10 cellular contexts compared by ENCODE assay signal in genomic region chr4:113758361-113758760, GRCh38. TPM values are rescaled to one million over a fixed set of nuclear protein-coding genes. Genes with fewer than 3 reads are reported as not detected.
A peak's percentile ranks its signal among the peaks of the same experiment; 100 is the strongest.
DNase-seq lines count a peak whose midpoint lies in the region; ATAC-seq and TF ChIP-seq lines count a peak whose summit lies in the region.
"Had no signal": no experiment of that assay in that cellular context is flagged by ENCODE, and none has a peak within 500 bp of the region (broad histone marks: within the 10 kb centered on the region; RNA-seq: fewer than 3 reads in every experiment).

No MANE protein-coding gene starts in this region.

- CTCF ChIA-PET in Calu3 (lab: Charles Lee): interaction anchor here (0.6 kb wide), 1 partner anchor 9 kb away, joined by 3 read pairs; no protein-coding TSS in a partner anchor

- H2BK5ac ChIP-seq in neuronal stem cell (ENCODE audit: low read length): no peak overlapping the region

- no peak for DNase-seq in Calu3
- peak; percentile 50 for DNase-seq in LHCN-M2 (ENCODE audit: low read depth)
- peak; percentile 57 to 73 for DNase-seq in cardiac fibroblast (ENCODE audit: low read depth in 2 of 2)
- DNase-seq in neuronal stem cell (ENCODE audit: low spot score): no peak
- no peak for DNase-seq in prostate gland (ENCODE audit: low spot score)
- no peak for DNase-seq in COLO829 (ENCODE audit: low spot score)
- DNase-seq: body of pancreas had no signal

- H3K18ac ChIP-seq in neuronal stem cell (ENCODE audit: low read length): no peak overlapping the region

- ATAC-seq in HG02973 (IDR thresholded peaks at IDR 0.05; ENCODE audit: unreplicated experiment): no peak
- ATAC-seq: body of pancreas had no signal

- H4K91ac ChIP-seq in neuronal stem cell (ENCODE audit: low read depth, low read length, poor library complexity): no peak overlapping the region

- no peak overlapping the region for H2BK120ac ChIP-seq in neuronal stem cell (ENCODE audit: low read depth, low read length)

- peaks cover 33% of the 10 kb centered on the region for H3K36me3 Mint-ChIP-seq in Calu3 (ENCODE audit: insufficient read depth, unreplicated experiment)

- no TSS peak for BruUV-seq in Calu3 (replicated peaks; lab: Mats Ljungman, UMichigan)

- H3K4me1 Mint-ChIP-seq in Calu3 (ENCODE audit: low read depth, unreplicated experiment): peaks cover 17% of the 10 kb centered on the region

- no peaks in the 10 kb centered on the region for H3K27me3 Mint-ChIP-seq in Calu3 (ENCODE audit: unreplicated experiment)

- H3K79me1 ChIP-seq in neuronal stem cell (ENCODE audit: low read depth, low read length): peaks cover 8% of the 10 kb centered on the region

- H3K36me3 ChIP-seq in neuron (ENCODE audit: insufficient read depth, low read length) (peaks cover 2% of the 10 kb centered on the region), neuronal stem cell (replicated peaks in 1 of 2; ENCODE audit: control insufficient read depth in 2 of 2, insufficient read depth in 2 of 2, low read length in 2 of 2) (peaks cover 0 to 12% of the 10 kb centered on the region in 2 donors), prostate gland (no peaks in the 10 kb centered on the region)

- no peak overlapping the region for H3K27ac Mint-ChIP-seq in Calu3 (ENCODE audit: unreplicated experiment)

- no CpG with 5 or more reads among the region's 5 CpGs for WGBS in neuronal stem cell (ENCODE audit: extremely low coverage in 2 of 2, insufficient read length in 2 of 2, insufficient replicate concordance in 1 of 2), 2 donors
- WGBS in prostate gland: 44% methylated on average over 5 of the region's 5 CpGs

- H3K4me3 ChIP-seq in cardiac fibroblast (replicated peaks in 1 of 2; ENCODE audit: low read depth in 2 of 2, low read length in 2 of 2) (peak overlapping the region; percentile 90 to 97), neuron (ENCODE audit: low read length) (peak overlapping the region; percentile 87), neuronal stem cell (ENCODE audit: low read length in 2 of 2) (no peak overlapping the region), prostate gland (no peak overlapping the region)
- H3K4me3 ChIP-seq: body of pancreas, lung had no signal

- H3K4me2 ChIP-seq in neuronal stem cell (ENCODE audit: insufficient read depth, low read length, poor library complexity, severe bottlenecking): no peak overlapping the region

- H2BK15ac ChIP-seq in neuronal stem cell (ENCODE audit: low read length): no peak overlapping the region

- no peaks in the 10 kb centered on the region for H3K9me3 Mint-ChIP-seq in Calu3 (ENCODE audit: low read depth, unreplicated experiment)

- TF ChIP-seq POLR2A in prostate gland (IDR thresholded peaks at IDR 0.05): no peak

- no peak overlapping the region for H3K14ac ChIP-seq in neuronal stem cell (ENCODE audit: low read length)

- no peak overlapping the region for H3K4ac ChIP-seq in neuronal stem cell (ENCODE audit: low read length)

- no peak overlapping the region for H3K9ac ChIP-seq in neuronal stem cell (ENCODE audit: low read depth, low read length, poor library complexity)

- H2AFZ ChIP-seq in neuron (ENCODE audit: low read depth, low read length): no peak overlapping the region
- H2AFZ ChIP-seq in neuronal stem cell (ENCODE audit: low read length): no peak overlapping the region

- H2BK12ac ChIP-seq in neuronal stem cell (ENCODE audit: low read length): no peak overlapping the region

- intact Hi-C loops in Calu3 (cut with micrococcal nuclease; ENCODE audit: unreplicated experiment): no loop called here
- intact Hi-C loops in prostate gland (cut with DNase I): no loop called here

- TF ChIP-seq CTCF in Calu3 (IDR thresholded peaks at IDR 0.05; ENCODE audit: unreplicated experiment) (no peak), cardiac fibroblast (IDR thresholded peaks at IDR 0.05; ENCODE audit: low read depth, low read length) (no peak), prostate gland (IDR thresholded peaks at IDR 0.05) (no peak)

- H4K8ac ChIP-seq in neuronal stem cell (ENCODE audit: low read depth, low read length): no peak overlapping the region

- no peak overlapping the region for H2AK5ac ChIP-seq in neuronal stem cell (ENCODE audit: low read depth, low read length)

- peak overlapping the region; percentile 44 for H3K4me3 Mint-ChIP-seq in Calu3 (ENCODE audit: low read depth, unreplicated experiment)

- H3K9me3 ChIP-seq in neuron (ENCODE audit: low read length) (no peaks in the 10 kb centered on the region), neuronal stem cell (replicated peaks in 1 of 2; ENCODE audit: control insufficient read depth in 2 of 2, insufficient read depth in 1 of 2, low read depth in 1 of 2, low read length in 2 of 2) (no peaks in the 10 kb centered on the region), prostate gland (no peaks in the 10 kb centered on the region)
- H3K9me3 ChIP-seq: body of pancreas had no signal

- H3K27me3 ChIP-seq in neuron (ENCODE audit: insufficient read depth, low read length) (no peaks in the 10 kb centered on the region), neuronal stem cell (ENCODE audit: control insufficient read depth in 3 of 3, insufficient read depth in 3 of 3, low read depth in 1 of 3, low read length in 3 of 3) (no peaks in the 10 kb centered on the region), prostate gland (replicated peaks; ENCODE audit: insufficient read depth) (no peaks in the 10 kb centered on the region)
- H3K27me3 ChIP-seq: body of pancreas had no signal

- H3K23ac ChIP-seq in neuronal stem cell (ENCODE audit: low read depth, low read length, poor library complexity): no peak overlapping the region

- H3K27ac ChIP-seq in neuronal stem cell (replicated peaks; ENCODE audit: low read length) (no peak overlapping the region), prostate gland (no peak overlapping the region)
- H3K27ac ChIP-seq: body of pancreas had no signal

- H3K4me1 ChIP-seq in neuron (ENCODE audit: insufficient read depth, low read length): peaks cover 47% of the 10 kb centered on the region
- peaks cover 0 to 28% of the 10 kb centered on the region in 2 donors for H3K4me1 ChIP-seq in neuronal stem cell (ENCODE audit: control insufficient read depth in 2 of 2, insufficient read depth in 1 of 2, low read depth in 1 of 2, low read length in 2 of 2)
- H3K4me1 ChIP-seq in prostate gland (replicated peaks): no peaks in the 10 kb centered on the region

RNA-seq across cellular contexts. Expression of gene CAMK2D, which starts 3.2 kb away (rescaled TPM):
- total RNA-seq in Calu3 (2022) (22.1 and 28.3 TPM in 2 replicates), LHCN-M2 (2014; rRNA removed) (73.6 and 99.8 TPM in 2 replicates), prostate gland (10 to 100 TPM; 48.7 to 88.8 TPM)
- 43.6 TPM for polyA plus RNA-seq in LHCN-M2 (2012)
- 17.9 TPM for polyA plus RNA-seq in neuronal stem cell (2013, experiment 1 of 2)
- 18.6 TPM for polyA plus RNA-seq in neuronal stem cell (2013, experiment 2 of 2)

Comparison
In these comparisons a context has a peak if more than half of its experiments do, and no peak if none do; other contexts are left out.
1. DNase-seq: peak in LHCN-M2 (single experiment) and cardiac fibroblast (2 of 2); none in Calu3 (single experiment), neuronal stem cell (single experiment), prostate gland (single experiment) and COLO829 (single experiment).
2. H3K4me3 ChIP-seq: peak in cardiac fibroblast (2 of 2) and neuron (single experiment); none in neuronal stem cell (0 of 2) and prostate gland (0 of 2).